6 cellular contexts compared by ENCODE assay signal in the genomic region with DNA sequence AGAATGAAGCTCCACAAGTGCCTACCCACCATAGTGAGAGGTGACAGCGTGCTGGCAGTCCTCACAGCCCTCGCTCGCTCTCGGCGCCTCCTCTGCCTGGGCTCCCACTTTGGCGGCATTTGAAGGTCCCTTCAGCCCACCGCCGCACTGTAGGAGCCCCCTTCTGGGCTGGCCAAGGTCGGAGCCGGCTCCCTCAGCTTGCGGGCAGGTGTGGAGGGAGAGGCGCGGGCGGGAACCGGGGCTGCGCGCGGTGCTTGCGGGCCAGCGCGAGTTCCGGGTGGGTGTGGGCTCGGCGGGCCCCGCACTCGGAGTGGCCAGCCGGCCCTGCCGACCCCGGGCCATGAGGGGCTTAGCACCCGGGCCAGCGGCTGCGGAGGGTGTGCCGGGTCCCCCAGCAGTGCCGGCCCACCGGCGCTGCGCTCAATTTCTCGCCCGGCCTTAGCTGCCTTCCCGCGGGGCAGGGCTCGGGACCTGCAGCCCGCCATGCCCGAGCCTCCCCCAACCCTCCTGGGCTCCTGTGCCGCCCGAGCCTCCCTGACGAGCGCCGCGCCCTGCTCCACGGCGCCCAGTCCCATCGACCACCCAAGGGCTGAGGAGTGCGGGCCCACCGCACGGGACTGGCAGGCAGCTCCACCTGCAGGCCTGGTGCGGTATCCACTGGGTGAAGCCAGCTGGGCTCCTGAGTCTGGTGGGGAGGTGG.
A peak's percentile ranks its signal among the peaks of the same experiment; 100 is the strongest.
DNase-seq lines count a peak whose midpoint lies in the region; ATAC-seq and TF ChIP-seq lines count a peak whose summit lies in the region.
"Not testable (repeated sequence)": the region's sequence is repeated elsewhere in the genome, so short reads cannot be mapped to it uniquely, and the experiment has no call there.

No MANE protein-coding gene starts in this region.

- not testable (repeated sequence) for H3K79me1 ChIP-seq in H9 (ENCODE audit: insufficient read depth, low read depth, low read length, poor library complexity, severe bottlenecking)

- not testable (repeated sequence) for H2BK5ac ChIP-seq in H9 (ENCODE audit: insufficient read length, low read length)

- POLR2A ChIA-PET in WTC11 (lab: Charles Lee) = interaction anchor here (0.6 kb wide), 1 partner anchor 217 kb away, joined by 3 read pairs; no protein-coding TSS in a partner anchor

- H3K4me2 ChIP-seq in DND-41 (ENCODE audit: insufficient read depth, low read length); H9 (ENCODE audit: insufficient read depth, insufficient read length, low read length): not testable (repeated sequence)

- CTCF ChIA-PET in WTC11 (lab: Charles Lee) = interaction anchor here (0.6 to 2.1 kb wide), 12 partner anchors 9 to 341 kb away, joined by 3 to 12 read pairs (median 5); no protein-coding TSS in a partner anchor

- H4K8ac ChIP-seq in H9 (replicated peaks; ENCODE audit: insufficient read length, low read depth, low read length) = not testable (repeated sequence)

- not testable (repeated sequence) for H3K4me3 Mint-ChIP-seq in H9; endothelial cell (ENCODE audit: unreplicated experiment)
- H3K4me3 Mint-ChIP-seq in WTC11 = peak overlapping the region; percentile 42; the same call in 1 of the 2 replicates

- not testable (repeated sequence) for DNase-seq in DND-41
- peak; percentile 85 for DNase-seq in H9
- DNase-seq in WTC11 (ENCODE audit: low spot score) = peak; percentile 77
- DNase-seq in endothelial cell (ENCODE audit: low spot score) = peak; percentile 39

- WGBS in H9 (ENCODE audit: extremely low coverage, insufficient read length, low lambda C conversion rate) = no CpG with 5 or more reads among the region's 57 CpGs

- H3K23me2 ChIP-seq in H9 (ENCODE audit: insufficient read length, low read depth, low read length, poor library complexity, severe bottlenecking) = not testable (repeated sequence)

- H3K9me3 Mint-ChIP-seq in H9; WTC11; endothelial cell (ENCODE audit: unreplicated experiment): not testable (repeated sequence)

- peak; percentile 19 for TF ChIP-seq CTCF in DND-41 (IDR thresholded peaks at IDR 0.05; ENCODE audit: borderline replicate concordance, extremely low read depth, low read length, poor library complexity, severe bottlenecking)
- peak; percentile 64 for TF ChIP-seq CTCF in H9 (conservative IDR thresholded peaks at IDR 0.05)
- peak; percentile 50 for TF ChIP-seq CTCF in WTC11 (IDR thresholded peaks at IDR 0.05)
- peak; percentile 36 for TF ChIP-seq CTCF in endothelial cell (IDR thresholded peaks at IDR 0.05; ENCODE audit: unreplicated experiment)

- not testable (repeated sequence) for H2AFZ ChIP-seq in DND-41 (ENCODE audit: low read depth, low read length); H9 (ENCODE audit: low read length)
- H2AFZ ChIP-seq in neuron (ENCODE audit: low read depth, low read length) = peak overlapping the region; percentile 46

- H3K27me3 ChIP-seq in DND-41 (ENCODE audit: insufficient read depth, low read length, poor library complexity); H9 (ENCODE audit: insufficient read depth, low read length); iPS-15b (ENCODE audit: control insufficient read depth, insufficient read depth, low read length): not testable (repeated sequence)
- peaks cover 19% of the 10 kb centered on the region for H3K27me3 ChIP-seq in neuron (ENCODE audit: insufficient read depth, low read length)

- not testable (repeated sequence) for H3K18ac ChIP-seq in H9 (ENCODE audit: insufficient read length, low read depth, low read length)

- H3K4me1 ChIP-seq in DND-41 (ENCODE audit: insufficient read depth, low read length); H9 (ENCODE audit: insufficient read depth, low read length); iPS-15b (ENCODE audit: control insufficient read depth, insufficient read depth, low read length); neuron (ENCODE audit: insufficient read depth, low read length): not testable (repeated sequence)

- not testable (repeated sequence) for H3K79me2 ChIP-seq in DND-41 (ENCODE audit: insufficient read depth, low read length); H9 (ENCODE audit: insufficient read depth, low read length)

- H3K4ac ChIP-seq in H9 (ENCODE audit: low read depth, low read length) = not testable (repeated sequence)

- not testable (repeated sequence) for H3K36me3 Mint-ChIP-seq in H9 (ENCODE audit: insufficient read depth in 1 of 3, low read depth in 3 of 3); WTC11; endothelial cell (ENCODE audit: low read depth, unreplicated experiment)

- not testable (repeated sequence) for H3K14ac ChIP-seq in H9 (ENCODE audit: insufficient read depth, low read length)

- H4K20me1 ChIP-seq in DND-41 (ENCODE audit: insufficient read depth, low read length); H9 (ENCODE audit: control insufficient read depth, insufficient read depth, insufficient read length): not testable (repeated sequence)

- H3K27ac ChIP-seq in DND-41 (ENCODE audit: low read length); H9 (ENCODE audit: insufficient read length, low read depth, low read length): not testable (repeated sequence)

- not testable (repeated sequence) for H2BK120ac ChIP-seq in H9 (ENCODE audit: low read depth, low read length, poor library complexity, severe bottlenecking)

- H3K4me1 Mint-ChIP-seq in H9; WTC11; endothelial cell (ENCODE audit: unreplicated experiment): not testable (repeated sequence)

- not testable (repeated sequence) for H3K27ac Mint-ChIP-seq in H9; WTC11; endothelial cell (ENCODE audit: unreplicated experiment)

- H3K9me3 ChIP-seq in DND-41 (ENCODE audit: insufficient read depth, low read length, severe bottlenecking); H9 (ENCODE audit: control insufficient read depth, low read depth, low read length); iPS-15b (ENCODE audit: control insufficient read depth, insufficient read depth, low read length); neuron (ENCODE audit: low read length): not testable (repeated sequence)

- not testable (repeated sequence) for H3K9ac ChIP-seq in DND-41 (ENCODE audit: low read depth, low read length); H9 (ENCODE audit: extremely low read depth, insufficient read length, low read length); iPS-15b (ENCODE audit: low read depth, low read length)

- H3T11ph ChIP-seq in H9 (ENCODE audit: low read length) = not testable (repeated sequence)

- H4K91ac ChIP-seq in H9 (ENCODE audit: insufficient read length, low read depth, low read length) = not testable (repeated sequence)

- H4K5ac ChIP-seq in H9 (ENCODE audit: insufficient read length, low read depth, low read length) = not testable (repeated sequence)

- H3K4me3 ChIP-seq in DND-41 (ENCODE audit: low read depth in 1 of 2, low read length in 2 of 2) = not testable (repeated sequence)
- peak overlapping the region; percentile 18 for H3K4me3 ChIP-seq in iPS-15b (ENCODE audit: low read depth, low read length)
- H3K4me3 ChIP-seq in neuron (ENCODE audit: low read length) = peak overlapping the region; percentile 33

- not testable (repeated sequence) for H3K27me3 Mint-ChIP-seq in H9 (ENCODE audit: low read depth); WTC11 (ENCODE audit: low read depth); endothelial cell (ENCODE audit: unreplicated experiment)

- ATAC-seq in DND-41 (ENCODE audit: insufficient read depth, low read depth); WTC11: not testable (repeated sequence)

- H2BK20ac ChIP-seq in H9 (ENCODE audit: low read depth, low read length, poor library complexity, severe bottlenecking) = not testable (repeated sequence)

- not testable (repeated sequence) for H3K56ac ChIP-seq in H9 (ENCODE audit: insufficient read length, low read depth, low read length)

- not testable (repeated sequence) for H2BK15ac ChIP-seq in H9 (ENCODE audit: low read depth, low read length)

- H3K23ac ChIP-seq in H9 (ENCODE audit: insufficient read length, low read depth, low read length) = not testable (repeated sequence)

- not testable (repeated sequence) for H2AK5ac ChIP-seq in H9 (ENCODE audit: insufficient read length, low read length)

- H3K36me3 ChIP-seq in DND-41 (ENCODE audit: insufficient read depth, low read length); iPS-15b (ENCODE audit: control insufficient read depth, insufficient read depth, low read length); neuron (ENCODE audit: insufficient read depth, low read length): not testable (repeated sequence)

- H2BK12ac ChIP-seq in H9 (ENCODE audit: insufficient read length, low read depth, low read length) = not testable (repeated sequence)

TF ChIP-seq in WTC11, 78 proteins besides CTCF, POLR2A, EP300 and RAD21:
- 0 out of 2 replicates have a peak, but pooled peaks have one; percentile 47 for TF ChIP-seq RELA (CRISPR knock-in tag; IDR thresholded peaks at IDR 0.05; ENCODE audit: borderline replicate concordance)
- 0 out of 2 replicates have a peak, but pooled peaks have one; percentile 17 for TF ChIP-seq ETV6 (CRISPR knock-in tag; IDR thresholded peaks at IDR 0.05)
